In the genomic region with DNA sequence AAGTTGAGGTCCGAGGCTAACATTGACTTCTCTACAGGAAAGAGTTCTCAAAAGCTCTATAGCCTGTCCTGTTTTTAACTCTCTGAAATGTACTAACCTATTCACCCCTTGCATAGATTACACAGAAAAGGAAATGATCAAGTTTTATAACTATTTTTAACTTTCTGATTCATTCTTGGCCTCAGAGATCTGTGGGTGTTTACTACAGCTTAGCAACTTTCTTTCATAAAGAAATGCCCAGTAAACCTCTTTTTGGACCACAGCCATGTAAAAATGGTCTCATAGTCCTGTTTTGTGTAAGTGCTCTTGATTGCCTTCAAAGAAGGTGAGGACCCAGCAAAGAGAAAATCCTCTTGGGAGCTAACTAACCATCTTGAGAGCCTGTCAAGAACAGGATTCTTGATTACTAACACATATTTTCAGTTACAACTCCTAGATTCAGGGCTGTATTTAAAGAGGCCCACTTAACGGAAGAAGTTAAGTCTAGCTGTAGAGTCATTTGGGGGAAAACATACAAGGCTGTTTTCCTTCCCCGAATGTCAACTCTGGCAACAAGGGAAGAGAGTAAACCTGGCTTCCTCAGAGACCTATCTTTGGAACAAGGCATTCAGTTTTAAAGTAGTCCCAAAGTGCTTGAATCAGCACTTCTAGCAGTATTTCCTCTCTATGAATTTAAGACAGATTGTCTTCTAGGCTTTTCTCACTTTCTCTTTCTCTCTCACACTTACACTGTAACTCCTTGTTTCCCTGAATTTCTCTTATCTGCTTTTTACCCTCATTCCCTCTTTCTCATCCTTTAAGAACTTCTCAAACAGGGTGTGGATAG, we compare ENCODE assay signal across 9 cellular contexts.
DNase-seq lines count a peak whose midpoint lies in the region; ATAC-seq and TF ChIP-seq lines count a peak whose summit lies in the region.
"Had no signal": no experiment of that assay in that cellular context is flagged by ENCODE, and none has a peak within 500 bp of the region (broad histone marks: within the 10 kb centered on the region; RNA-seq: fewer than 3 reads in every experiment).

No MANE protein-coding gene starts in this region.

- H3K27ac ChIP-seq in AG04450 (ENCODE audit: low read depth, low read length) (no peak overlapping the region), RWPE1 (no peak overlapping the region)
- H3K27ac ChIP-seq: SJSA1 had no signal

- peaks cover 7% of the 10 kb centered on the region for H3K9me3 ChIP-seq in AG04450 (ENCODE audit: control insufficient read depth, insufficient read depth, low read length)

- H3K27me3 Mint-ChIP-seq in activated naive CD8-positive, alpha-beta T cell treated with anti-CD3 and anti-CD28 coated beads, Interleukin-2, amount 10 ng/mL, durations not matched to agents 7 days and 5 days: no peaks in the 10 kb centered on the region

- POLR2A ChIA-PET in AG04450 (lab: Yijun Ruan, JAX): no interaction called here
- POLR2A ChIA-PET in activated naive CD8-positive, alpha-beta T cell treated with anti-CD3 and anti-CD28 coated beads, Interleukin-2, amount 10 ng/mL, durations not matched to agents 7 days and 5 days (lab: Charles Lee): no interaction called here
- POLR2A ChIA-PET in RWPE1 (lab: Yijun Ruan, JAX; ENCODE audit: low non-redundant PET): no interaction called here

- no peaks in the 10 kb centered on the region for H3K9me3 Mint-ChIP-seq in activated naive CD8-positive, alpha-beta T cell treated with anti-CD3 and anti-CD28 coated beads, Interleukin-2, amount 10 ng/mL, durations not matched to agents 7 days and 5 days

- no peak overlapping the region for H3K4me3 ChIP-seq in AG04450 (ENCODE audit: low read depth, low read length)
- H3K4me3 ChIP-seq: SJSA1 had no signal

- CTCF ChIA-PET in AG04450 (lab: Charles Lee) (no interaction called here), RWPE1 (lab: Yijun Ruan, JAX) (interaction anchor here (0.9 kb wide), 1 partner anchor 132 kb away, joined by 3 read pairs; no protein-coding TSS in a partner anchor)

- ATAC-seq in GM18909 (IDR thresholded peaks at IDR 0.05; ENCODE audit: poor library complexity, unreplicated experiment) (peak; percentile 92), HG03039 (IDR thresholded peaks at IDR 0.05; ENCODE audit: unreplicated experiment) (peak; percentile 84)
- peak; percentile 55 for ATAC-seq in activated naive CD8-positive, alpha-beta T cell treated with anti-CD3 and anti-CD28 coated beads, Interleukin-2, amount 10 ng/mL, durations not matched to agents 7 days and 5 days (ENCODE audit: low read depth)

- peaks cover 30% of the 10 kb centered on the region for H3K4me1 Mint-ChIP-seq in activated naive CD8-positive, alpha-beta T cell treated with anti-CD3 and anti-CD28 coated beads, Interleukin-2, amount 10 ng/mL, durations not matched to agents 7 days and 5 days

- DNase-seq in AG04450 (ENCODE audit: low read depth, low spot score) (peak; percentile 7), cardiac septum (ENCODE audit: low spot score) (no peak), anterior cingulate cortex (lab: John Stamatoyannopoulos, UW) (no peak), DMS79 treated with DMSO at 0.1 percent for 48 hours (lab: John Stamatoyannopoulos, UW) (no peak), RWPE1 (ENCODE audit: low spot score) (no peak)
- DNase-seq in activated naive CD8-positive, alpha-beta T cell treated with anti-CD3 and anti-CD28 coated beads, Interleukin-2, amount 10 ng/mL, durations not matched to agents 7 days and 5 days: no peak

- H3K27me3 ChIP-seq in AG04450 (ENCODE audit: control insufficient read depth, insufficient read depth, low read length): no peaks in the 10 kb centered on the region
- H3K27me3 ChIP-seq: SJSA1 had no signal

- peak overlapping the region; percentile 82 for H3K27ac Mint-ChIP-seq in activated naive CD8-positive, alpha-beta T cell treated with anti-CD3 and anti-CD28 coated beads, Interleukin-2, amount 10 ng/mL, durations not matched to agents 7 days and 5 days

- TF ChIP-seq CTCF in AG04450 (IDR thresholded peaks at IDR 0.05; ENCODE audit: low read depth, low read length) (no peak), RWPE1 (conservative IDR thresholded peaks at IDR 0.05; ENCODE audit: low read depth) (no peak)

- peak overlapping the region; percentile 47 for H3K4me3 Mint-ChIP-seq in activated naive CD8-positive, alpha-beta T cell treated with anti-CD3 and anti-CD28 coated beads, Interleukin-2, amount 10 ng/mL, durations not matched to agents 7 days and 5 days

- no peaks in the 10 kb centered on the region for H3K36me3 Mint-ChIP-seq in activated naive CD8-positive, alpha-beta T cell treated with anti-CD3 and anti-CD28 coated beads, Interleukin-2, amount 10 ng/mL, durations not matched to agents 7 days and 5 days

- intact Hi-C loops in cardiac septum (cut with DNase I): no loop called here
